Comparison of ENCODE assay signal across 15 cellular contexts in the genomic region with DNA sequence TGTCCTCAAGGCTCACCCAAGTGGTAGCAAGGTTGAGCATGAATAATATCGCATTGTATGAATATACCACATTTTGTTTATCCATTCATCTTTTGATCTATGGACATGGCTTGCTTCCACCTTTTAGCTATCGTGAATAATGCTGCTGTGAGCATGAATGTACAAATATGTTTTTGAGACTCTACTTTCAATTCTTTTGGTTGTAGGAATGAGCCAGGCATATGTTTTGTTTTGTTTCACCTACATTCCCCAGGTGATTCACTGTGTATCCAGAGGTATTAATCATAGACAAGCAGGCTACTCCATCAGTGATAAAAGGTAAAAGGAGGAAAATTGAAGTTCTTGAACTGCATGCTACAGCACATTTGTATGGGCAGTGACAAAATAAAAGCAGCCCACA.
"Had no signal": no experiment of that assay in that cellular context is flagged by ENCODE, and none has a peak within 500 bp of the region (broad histone marks: within the 10 kb centered on the region; RNA-seq: fewer than 3 reads in every experiment).

No MANE protein-coding gene starts in this region.

- H3K9me3 ChIP-seq: heart left ventricle, left lung, thyroid gland had no signal

- H3K4me3 Mint-ChIP-seq: activated naive CD8-positive, alpha-beta T cell treated with anti-CD3 and anti-CD28 coated beads for 36 hours; naive thymus-derived CD4-positive, alpha-beta T cell; neural crest cell; stimulated activated naive CD8-positive, alpha-beta T cell treated with anti-CD3 and anti-CD28 coated beads, Interleukin-15, Interleukin-2, amounts not matched to agents 100 ng/mL and 50 ng/mL, for 24 hours had no signal

- DNase-seq: activated naive CD8-positive, alpha-beta T cell treated with anti-CD3 and anti-CD28 coated beads for 36 hours; activated T-cell treated with anti-CD3 and anti-CD28 coated beads, Interleukin-2, amount 50 U/mL, for 1 hour; cerebellar nuclear complex; heart left ventricle; kidney; left lung; naive thymus-derived CD4-positive, alpha-beta T cell; stimulated activated CD4-positive, alpha-beta T cell treated with anti-CD3 and anti-CD28 coated beads, Interleukin-4, amount 100 ng/mL, for 4 hours; substantia nigra; T-helper 1 cell; thyroid gland had no signal

- H3K27me3 ChIP-seq: heart left ventricle, left lung, thyroid gland had no signal

- H3K27me3 Mint-ChIP-seq: activated naive CD8-positive, alpha-beta T cell treated with anti-CD3 and anti-CD28 coated beads for 36 hours; naive thymus-derived CD4-positive, alpha-beta T cell; stimulated activated naive CD8-positive, alpha-beta T cell treated with anti-CD3 and anti-CD28 coated beads, Interleukin-15, Interleukin-2, amounts not matched to agents 100 ng/mL and 50 ng/mL, for 24 hours had no signal

- H3K27ac ChIP-seq: coronary artery, heart left ventricle, left lung, thyroid gland had no signal

- H3K27ac Mint-ChIP-seq: activated naive CD8-positive, alpha-beta T cell treated with anti-CD3 and anti-CD28 coated beads for 36 hours; stimulated activated naive CD8-positive, alpha-beta T cell treated with anti-CD3 and anti-CD28 coated beads, Interleukin-15, Interleukin-2, amounts not matched to agents 100 ng/mL and 50 ng/mL, for 24 hours had no signal

- ATAC-seq: heart left ventricle; left lung; naive thymus-derived CD4-positive, alpha-beta T cell had no signal

- H3K4me3 ChIP-seq: coronary artery, heart left ventricle, left lung, lung, thyroid gland had no signal

- H3K36me3 ChIP-seq: thyroid gland had no signal
